ENCODE assay signal across 9 cellular contexts in genomic region chr7:100270915-100271593, GRCh38. TPM values are rescaled to one million over a fixed set of nuclear protein-coding genes. Genes with fewer than 3 reads are reported as not detected.
A peak's percentile ranks its signal among the peaks of the same experiment; 100 is the strongest.
DNase-seq lines count a peak whose midpoint lies in the region; FAIRE-seq and TF ChIP-seq lines count a peak whose summit lies in the region.
"Not testable (repeated sequence)": the region's sequence is repeated elsewhere in the genome, so short reads cannot be mapped to it uniquely, and the experiment has no call there.
"Had no signal": no experiment of that assay in that cellular context is flagged by ENCODE, and none has a peak within 500 bp of the region (broad histone marks: within the 10 kb centered on the region; RNA-seq: fewer than 3 reads in every experiment).

No MANE protein-coding gene starts in this region.

- not testable (repeated sequence) for H3K27me3 ChIP-seq in A673 (replicated peaks; ENCODE audit: insufficient read depth, low read depth, low read length, poor library complexity); H7 (ENCODE audit: control insufficient read depth, insufficient read depth, low read length); breast epithelium; small intestine (ENCODE audit: control insufficient read depth in 2 of 2, insufficient read depth in 2 of 2, low read length in 2 of 2)

- H3K4me3 ChIP-seq in A673 (ENCODE audit: low read depth, low read length, poor library complexity, severe bottlenecking) (peak overlapping the region; percentile 58), H7 (ENCODE audit: insufficient read depth, low read depth, low read length) (peak overlapping the region; percentile 70), breast epithelium (peak overlapping the region; percentile 51 to 93 (median 71)), small intestine (ENCODE audit: low read depth in 1 of 2, low read length in 2 of 2) (peak overlapping the region; percentile 23 to 77)

- H3K27ac Mint-ChIP-seq in activated CD4-positive, alpha-beta memory T cell treated with anti-CD3 and anti-CD28 coated beads for 36 hours, result not testable (repeated sequence)
- peak overlapping the region; percentile 89 for H3K27ac Mint-ChIP-seq in glutamatergic neuron (ENCODE audit: unreplicated experiment)

- intact Hi-C loops in A673 (cut with micrococcal nuclease; ENCODE audit: unreplicated experiment); breast epithelium (cut with DNase I; ENCODE audit: low total_unique reads): not testable (repeated sequence)
- intact Hi-C loops in activated CD4-positive, alpha-beta memory T cell treated with anti-CD3 and anti-CD28 coated beads for 36 hours (cut with micrococcal nuclease), result loop anchor here (5.0 to 10.0 kb wide), 3 partner anchors 49 to 96 kb away; no protein-coding TSS in a partner anchor

- H3K27ac ChIP-seq in A673 (ENCODE audit: low read depth, low read length, poor library complexity, severe bottlenecking), result not testable (repeated sequence)
- peak overlapping the region in 1 of 2 donors; percentile 3 for H3K27ac ChIP-seq in breast epithelium
- peak overlapping the region in 1 of 2 donors; percentile 28 for H3K27ac ChIP-seq in small intestine (ENCODE audit: low read depth in 1 of 2, low read length in 1 of 2)

- DNase-seq in A673 (ENCODE audit: low spot score), result peak; percentile 21
- DNase-seq in H7, result peak; percentile 39
- DNase-seq in NCI-H510A treated with DMSO at 0.1 percent for 48 hours (lab: John Stamatoyannopoulos, UW), result peak; percentile 0
- peak; percentile 16 for DNase-seq in activated CD4-positive, alpha-beta memory T cell treated with anti-CD3 and anti-CD28 coated beads for 36 hours
- DNase-seq in breast epithelium (ENCODE audit: low spot score in 2 of 2), result not testable (repeated sequence)
- peak; percentile 31 for DNase-seq in glutamatergic neuron
- DNase-seq in myocyte (ENCODE audit: low read depth), result peak; percentile 34
- peak; percentile 7 for DNase-seq in small intestine

- not testable (repeated sequence) for H3K36me3 ChIP-seq in A673 (ENCODE audit: insufficient read depth, low read length, poor library complexity, severe bottlenecking); H7 (replicated peaks; ENCODE audit: control insufficient read depth, insufficient read depth, low read length); breast epithelium; small intestine (ENCODE audit: control insufficient read depth in 2 of 2, insufficient read depth in 2 of 2, low read length in 2 of 2)

- CTCF ChIA-PET in A673 (lab: Charles Lee), result not testable (repeated sequence)
- CTCF ChIA-PET in activated CD4-positive, alpha-beta memory T cell treated with anti-CD3 and anti-CD28 coated beads for 36 hours (lab: Charles Lee), result interaction anchor here (0.7 to 1.3 kb wide), 3 partner anchors 18 to 136 kb away, joined by 3 to 5 read pairs (median 3); no protein-coding TSS in a partner anchor

- H3K4me1 Mint-ChIP-seq in activated CD4-positive, alpha-beta memory T cell treated with anti-CD3 and anti-CD28 coated beads for 36 hours (ENCODE audit: low read depth); glutamatergic neuron (ENCODE audit: low read depth, unreplicated experiment): not testable (repeated sequence)

- H3K4me3 Mint-ChIP-seq in activated CD4-positive, alpha-beta memory T cell treated with anti-CD3 and anti-CD28 coated beads for 36 hours, result peak overlapping the region; percentile 71
- peak overlapping the region; percentile 92 for H3K4me3 Mint-ChIP-seq in glutamatergic neuron (ENCODE audit: unreplicated experiment)

- TF ChIP-seq CTCF in A673 (conservative IDR thresholded peaks at IDR 0.05; ENCODE audit: low read depth, low read length); breast epithelium (IDR thresholded peaks at IDR 0.05); glutamatergic neuron (IDR thresholded peaks at IDR 0.05; ENCODE audit: partially characterized antibody, unreplicated experiment): not testable (repeated sequence)

- H3K9me3 Mint-ChIP-seq in activated CD4-positive, alpha-beta memory T cell treated with anti-CD3 and anti-CD28 coated beads for 36 hours; glutamatergic neuron (ENCODE audit: unreplicated experiment): not testable (repeated sequence)

- not testable (repeated sequence) for FAIRE-seq in small intestine (lab: Jason Lieb, UNC)

- H3K27me3 Mint-ChIP-seq in activated CD4-positive, alpha-beta memory T cell treated with anti-CD3 and anti-CD28 coated beads for 36 hours; glutamatergic neuron (ENCODE audit: unreplicated experiment): not testable (repeated sequence)

- H3K9me3 ChIP-seq in A673 (ENCODE audit: low read depth, low read length, poor library complexity, severe bottlenecking); breast epithelium; small intestine (ENCODE audit: control insufficient read depth, low read depth): not testable (repeated sequence)

- WGBS in small intestine, 3 donors, result 0 to 3% (median 2%) methylated on average over 23 to 29 of the region's 29 CpGs

- not testable (repeated sequence) for H3K4me1 ChIP-seq in A673 (ENCODE audit: insufficient read depth, low read length, poor library complexity, severe bottlenecking); breast epithelium; small intestine (ENCODE audit: control insufficient read depth in 2 of 2, insufficient read depth in 1 of 2, low read depth in 1 of 2, low read length in 1 of 2)

- H3K36me3 Mint-ChIP-seq in activated CD4-positive, alpha-beta memory T cell treated with anti-CD3 and anti-CD28 coated beads for 36 hours; glutamatergic neuron (ENCODE audit: unreplicated experiment): not testable (repeated sequence)

- TF ChIP-seq POLR2A in breast epithelium (IDR thresholded peaks at IDR 0.05), result not testable (repeated sequence)

- not testable (repeated sequence) for BruUV-seq in A673 (replicated peaks; lab: Mats Ljungman, UMichigan)

- POLR2A ChIA-PET in A673 (lab: Charles Lee; ENCODE audit: low non-redundant PET), result not testable (repeated sequence)
- POLR2A ChIA-PET in activated CD4-positive, alpha-beta memory T cell treated with anti-CD3 and anti-CD28 coated beads for 36 hours (lab: Charles Lee), result interaction anchor here (1.3 kb wide), 1 partner anchor 49 kb away, joined by 3 read pairs; no protein-coding TSS in a partner anchor

RNA-seq across cellular contexts. Expression of gene SPDYE3, which starts 36.4 kb away (rescaled TPM):
- total RNA-seq in A673 (2021), result not detected in 2 replicates
- not detected in 2 replicates for total RNA-seq in H7 (2014; rRNA removed; shearing (Covaris generic))
- total RNA-seq in activated CD4-positive, alpha-beta memory T cell treated with anti-CD3 and anti-CD28 coated beads for 36 hours, result not detected
- total RNA-seq in breast epithelium, result not detected
- not detected for total RNA-seq in glutamatergic neuron (ENCODE audit: unreplicated experiment)
- not detected in 2 replicates for total RNA-seq in myocyte
- 5.0 TPM for polyA plus RNA-seq in myocyte (2012)
- polyA plus RNA-seq in small intestine, result under 1 TPM in 1 of 3 donors, not detected in 2; 0.06 TPM
- total RNA-seq: T-helper 1 cell treated with Interleukin-12 subunit alpha and Interleukin-12 subunit beta and Interleukin-4 antibody, amounts not matched to agents 30 ng/mL and 1 ng/mL, for 36 hours had no signal

RNA-seq across cellular contexts. Expression of gene PVRIG, which starts 51.3 kb away (rescaled TPM):
- not detected in 2 replicates for total RNA-seq in A673 (2021)
- 0.11 TPM in 1 of 2 replicates, not detected in the other for total RNA-seq in H7 (2014; rRNA removed; shearing (Covaris generic))
- total RNA-seq in activated CD4-positive, alpha-beta memory T cell treated with anti-CD3 and anti-CD28 coated beads for 36 hours, result 10 to 100 TPM; 21.0 to 21.2 TPM
- 1 to 10 TPM in 1 of 3 donors, under 1 TPM in 2; 0.32 to 1.2 (median 0.66) TPM for total RNA-seq in breast epithelium
- total RNA-seq in glutamatergic neuron (ENCODE audit: unreplicated experiment), result not detected
- total RNA-seq in myocyte, result not detected in 2 replicates
- polyA plus RNA-seq in myocyte (2012), result 1.7 TPM
- 1 to 10 TPM in 1 of 3 donors, under 1 TPM in 2; 0.45 to 1.2 (median 0.81) TPM for polyA plus RNA-seq in small intestine

Comparison
In these comparisons a context has a peak if more than half of its experiments do, and no peak if none do; other contexts are left out.
1. RNA of gene PVRIG, which starts 51.3 kb away (total RNA-seq): 21.0 to 21.2 TPM in activated CD4-positive, alpha-beta memory T cell treated with anti-CD3 and anti-CD28 coated beads for 36 hours; 0.32 to 1.2 TPM in breast epithelium, not detected in glutamatergic neuron (single experiment), not detected in A673, 0.11 TPM in H7 and not detected in myocyte; every median in the first group is over 10 times any median in the second.
2. Peak in every context shown above with its lines, with median percentiles within 50 percentile points of each other: H3K4me3 ChIP-seq.